In the genomic region with DNA sequence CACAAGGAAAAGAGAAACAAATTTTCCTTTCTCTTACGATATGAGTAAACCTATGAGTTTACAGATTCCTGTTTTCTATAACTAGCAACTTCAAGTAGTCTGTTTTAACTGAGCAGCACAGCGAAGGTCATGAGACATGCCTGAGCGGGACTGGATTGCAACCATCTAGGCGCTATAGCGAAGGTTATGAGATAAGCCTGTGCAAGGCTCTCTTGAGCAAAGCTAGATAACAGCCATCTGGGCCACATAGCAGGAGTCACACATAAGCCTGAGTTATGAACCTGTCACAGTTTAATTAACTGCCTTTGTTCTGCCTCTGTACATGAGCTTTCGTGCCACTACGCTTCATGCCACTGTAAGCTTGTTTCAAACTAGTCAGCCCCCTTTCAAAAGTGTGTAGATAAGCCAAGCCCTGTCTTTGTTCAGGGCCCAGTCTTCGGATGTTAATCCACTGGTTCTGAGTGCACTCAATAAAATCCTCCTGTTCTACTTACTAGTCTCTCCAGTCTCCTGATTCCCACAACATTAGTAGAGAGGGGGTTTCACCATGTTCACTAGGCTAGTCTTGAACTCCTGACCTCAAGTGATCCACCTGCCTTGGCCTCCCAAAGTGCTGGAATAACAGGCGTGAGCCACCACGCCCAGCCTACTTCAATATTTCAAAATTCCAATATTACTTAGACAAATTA, we compare ENCODE assay signal across 1 cellular context.
TF ChIP-seq lines count a peak whose summit lies in the region.

No MANE protein-coding gene starts in this region.

TF ChIP-seq in HCT116, 20 proteins besides CTCF, POLR2A, EP300 and RAD21:
- TF ChIP-seq SIN3A (IDR thresholded peaks at IDR 0.05; ENCODE audit: low read depth) (no peak), CBX3 (IDR thresholded peaks at IDR 0.05; ENCODE audit: low read depth) (peak; percentile 97), YY1 (IDR thresholded peaks at IDR 0.05; ENCODE audit: extremely low read depth, insufficient replicate concordance, low read depth, low read length) (peak; percentile 29), REST (IDR thresholded peaks at IDR 0.05; ENCODE audit: low read depth) (no peak), FOSL1 (IDR thresholded peaks at IDR 0.05; ENCODE audit: low read depth) (no peak), ZNF274 (IDR thresholded peaks at IDR 0.05; ENCODE audit: low read depth, low read length) (no peak), ZFX (IDR thresholded peaks at IDR 0.05) (no peak), TCF7L2 (IDR thresholded peaks at IDR 0.05; ENCODE audit: borderline replicate concordance, extremely low read depth, insufficient read depth, insufficient read length) (no peak), EZH2 (IDR thresholded peaks at IDR 0.05) (no peak), ZBTB33 (IDR thresholded peaks at IDR 0.05; ENCODE audit: extremely low read depth, insufficient replicate concordance, low read length) (no peak), JUND (IDR thresholded peaks at IDR 0.05) (no peak)
TF ChIP-seq in HCT116: peak in this region for 2.
